In the genomic region with DNA sequence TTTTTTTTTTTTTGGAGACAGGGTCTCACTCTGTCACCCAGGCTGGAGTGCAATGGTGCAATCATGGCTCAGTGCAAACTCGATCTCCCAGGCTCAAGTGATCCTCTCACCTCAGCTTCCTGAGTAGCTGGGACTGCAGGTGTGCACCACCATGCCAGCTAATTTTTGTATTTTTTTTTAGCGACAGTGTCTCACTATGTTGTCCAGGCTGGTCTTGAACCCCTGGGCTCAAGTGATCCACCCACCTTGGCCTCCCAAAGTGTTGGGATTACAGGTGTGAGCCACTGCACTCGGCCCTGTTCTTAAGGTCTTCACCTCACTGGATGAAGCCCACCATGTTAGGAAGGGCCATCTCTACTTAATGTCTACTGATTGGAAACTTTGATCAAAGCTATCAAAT, we compare ENCODE assay signal across 5 cellular contexts. TPM values are rescaled to one million over a fixed set of nuclear protein-coding genes. Genes with fewer than 3 reads are reported as not detected.
DNase-seq lines count a peak whose midpoint lies in the region; ATAC-seq, FAIRE-seq and TF ChIP-seq lines count a peak whose summit lies in the region.
"Not testable (repeated sequence)": the region's sequence is repeated elsewhere in the genome, so short reads cannot be mapped to it uniquely, and the experiment has no call there.
"Had no signal": no experiment of that assay in that cellular context is flagged by ENCODE, and none has a peak within 500 bp of the region (broad histone marks: within the 10 kb centered on the region; RNA-seq: fewer than 3 reads in every experiment).

No MANE protein-coding gene starts in this region.

- CTCF ChIA-PET in WTC11 (lab: Charles Lee) = interaction anchor here (0.7 to 1.8 kb wide), 4 partner anchors 9 to 847 kb away, joined by 3 to 4 read pairs (median 3); no protein-coding TSS in a partner anchor
- CTCF ChIA-PET in K562 (lab: Yijun Ruan, JAX; ENCODE audit: low intra/inter-chr PET ratio) = not testable (repeated sequence)

- intact Hi-C loops in K562 (cut with micrococcal nuclease) = not testable (repeated sequence)

- peaks cover 53% of the 10 kb centered on the region for H3K4me1 ChIP-seq in DOHH2 (ENCODE audit: control insufficient read depth, low read length)
- H3K4me1 ChIP-seq in K562 (replicated peaks in 1 of 2; ENCODE audit: control insufficient read depth in 2 of 2, insufficient read depth in 2 of 2, low read length in 2 of 2) = peaks cover 9 to 15% of the 10 kb centered on the region in 2 experiments; a peak in 4 of 5 replicates

- H3K9me3 ChIP-seq in DOHH2 (ENCODE audit: control insufficient read depth, insufficient read depth, low read length); K562 (replicated peaks; ENCODE audit: control insufficient read depth, insufficient read depth, low read depth, low read length): not testable (repeated sequence)

- not testable (repeated sequence) for H3K27me3 ChIP-seq in DOHH2 (ENCODE audit: control insufficient read depth, low read length); K562 (ENCODE audit: control insufficient read depth in 2 of 2, insufficient read depth in 2 of 2, low read length in 2 of 2)

- not testable (repeated sequence) for H2AFZ ChIP-seq in K562 (ENCODE audit: low read depth, low read length)

- not testable (repeated sequence) for H3K4me1 Mint-ChIP-seq in WTC11

- WGBS in K562 (ENCODE audit: insufficient coverage, low coverage, missing lambda C conversion rate) = 65% methylated on average over 2 of the region's 3 CpGs

- H3K27ac ChIP-seq in DOHH2 (ENCODE audit: low read depth, low read length); K562 (ENCODE audit: extremely low read depth, low read depth, low read length): not testable (repeated sequence)

- POLR2A ChIA-PET in WTC11 (lab: Charles Lee) = not testable (repeated sequence)
- POLR2A ChIA-PET in K562 (lab: Yijun Ruan, JAX) = interaction anchor here (2.8 kb wide), 1 partner anchor 72 kb away, joined by 9 read pairs; a partner anchor contains a TSS

- H3K9me1 ChIP-seq in K562 (ENCODE audit: control insufficient read depth, insufficient read depth, low read length) = not testable (repeated sequence)

- peak overlapping the region; percentile 7; the same call in 1 of the 2 replicates for H3K4me2 ChIP-seq in DOHH2 (ENCODE audit: low read length)
- H3K4me2 ChIP-seq in K562 (ENCODE audit: insufficient read depth, low read length) = not testable (repeated sequence)

- not testable (repeated sequence) for H3K36me3 Mint-ChIP-seq in WTC11

- TF ChIP-seq EP300 in K562 (IDR thresholded peaks at IDR 0.05; ENCODE audit: low read length) = not testable (repeated sequence)

- H3K4me3 ChIP-seq in DOHH2 (ENCODE audit: low read length); K562: not testable (repeated sequence)

- in situ Hi-C loops in K562 (cut with MboI) = not testable (repeated sequence)

- not testable (repeated sequence) for DNase-seq in WTC11 (ENCODE audit: low spot score); K562 (ENCODE audit: extremely low read depth in 1 of 4, low spot score in 3 of 4)

- ATAC-seq in WTC11, K562: not testable (repeated sequence)

- peaks cover 20% of the 10 kb centered on the region for H3F3A ChIP-seq in DOHH2 (ENCODE audit: control insufficient read depth, insufficient read depth)

- not testable (repeated sequence) for H3K79me2 ChIP-seq in DOHH2 (ENCODE audit: control insufficient read depth, low read length); K562 (ENCODE audit: control insufficient read depth, insufficient read depth, low read length)

- not testable (repeated sequence) for H4K20me1 ChIP-seq in DOHH2 (ENCODE audit: control insufficient read depth, insufficient read depth, low read depth, low read length); K562 (replicated peaks; ENCODE audit: control insufficient read depth, insufficient read depth, low read length)

- not testable (repeated sequence) for H3K9ac ChIP-seq in K562 (ENCODE audit: insufficient read depth in 1 of 2, low read depth in 2 of 2, low read length in 2 of 2)

- not testable (repeated sequence) for H3K4me3 Mint-ChIP-seq in WTC11

- FAIRE-seq in K562 (lab: Jason Lieb, UNC) = not testable (repeated sequence)

- not testable (repeated sequence) for TF ChIP-seq POLR2A in K562 (conservative IDR thresholded peaks at IDR 0.05)

- H3K27ac Mint-ChIP-seq in WTC11 = not testable (repeated sequence)

- H3K27me3 Mint-ChIP-seq in WTC11 (ENCODE audit: low read depth) = peaks cover 47% of the 10 kb centered on the region

- H3K9me2 ChIP-seq in DOHH2 (replicated peaks; ENCODE audit: control insufficient read depth, low read length) = not testable (repeated sequence)

- TF ChIP-seq CTCF in DOHH2 (IDR thresholded peaks at IDR 0.05; ENCODE audit: low read depth, low read length, poor library complexity, severe bottlenecking); WTC11 (IDR thresholded peaks at IDR 0.05); K562 (IDR thresholded peaks at IDR 0.05 in 2 of 3, conservative IDR thresholded peaks at IDR 0.05 in 1 of 3; ENCODE audit: insufficient read depth in 2 of 3, low read depth in 1 of 3, low read length in 3 of 3): not testable (repeated sequence)

- TF ChIP-seq RAD21 in K562 (CRISPR knock-in tag; conservative IDR thresholded peaks at IDR 0.05 in 1 of 2, IDR thresholded peaks at IDR 0.05 in 1 of 2) = not testable (repeated sequence)

- H3K36me3 ChIP-seq in DOHH2 (ENCODE audit: control insufficient read depth, low read length); K562 (ENCODE audit: control insufficient read depth, insufficient read depth, low read length): not testable (repeated sequence)

- not testable (repeated sequence) for H3K9me3 Mint-ChIP-seq in WTC11

- BruUV-seq in K562 (replicated peaks; lab: Mats Ljungman, UMichigan) = not testable (repeated sequence)

TF ChIP-seq in WTC11, 78 proteins besides CTCF, POLR2A, EP300 and RAD21:
- peak; percentile 51; the same call in 1 of the 2 replicates for TF ChIP-seq ZNF121 (CRISPR knock-in tag; IDR thresholded peaks at IDR 0.05)
TF ChIP-seq in WTC11: peak in this region for 1; not testable (repeated sequence) for 77.

TF ChIP-seq in K562, 482 proteins besides CTCF, POLR2A, EP300 and RAD21:
- peak; percentile 78 for TF ChIP-seq ZNF121 (CRISPR knock-in tag; conservative IDR thresholded peaks at IDR 0.05)

RNA-seq across cellular contexts. Expression of a gene that starts 10.5 kb away (rescaled TPM):
- total RNA-seq in WTC11 (2021) (0.37 to 1.1 TPM (median 0.92 TPM) in 3 replicates), K562 (2014; rRNA removed) (25.2 and 29.1 TPM in 2 replicates), K562 (2014; rRNA removed; fragmentation: Illumina TruSeq; extraction: Trizol) (20.1 and 22.6 TPM in 2 replicates), K562 (2015; rRNA removed; fragmentation: Illumina TruSeq; extraction: Trizol) (19.3 and 22.6 TPM in 2 replicates), K562 (2021) (19.9 and 21.9 TPM in 2 replicates)
- 26.6 and 59.0 TPM in 2 replicates for total RNA-seq in K562 (2011; cell fraction: chromatin; rRNA removed; ENCODE audit: low replicate concordance)
- total RNA-seq in K562 (2011; cell fraction: nucleolus; rRNA removed) = 39.4 and 42.1 TPM in 2 replicates
- total RNA-seq in K562 (2011; cell fraction: nucleoplasm; rRNA removed) = 33.8 and 38.9 TPM in 2 replicates
- polyA plus RNA-seq in K562 (2011; rRNA removed) (51.9 and 62.6 TPM in 2 replicates), K562 (2014; fragmentation: Illumina TruSeq; extraction: Trizol) (32.2 and 35.0 TPM in 2 replicates), K562 (2014; fragmentation: Nextera tagmentation; extraction: Ambion mirVana) (10 to 100 TPM; 24.6 to 28.3 TPM), K562 (2014; rRNA removed) (33.6 and 33.8 TPM in 2 replicates)
- polyA plus RNA-seq in K562 (2011; cell fraction: cytosol; rRNA removed) = 35.5 and 56.3 TPM in 2 replicates
- polyA plus RNA-seq in K562 (2011; cell fraction: nucleus; rRNA removed) = 74.9 and 83.4 TPM in 2 replicates
- polyA plus RNA-seq in K562 (2012) = 13.3 and 21.9 TPM in 2 replicates
- 17.8 and 23.1 TPM in 2 replicates for polyA minus RNA-seq in K562 (2011; rRNA and poly(A)+ RNA removed)
- 7.9 and 15.3 TPM in 2 replicates for polyA minus RNA-seq in K562 (2011; cell fraction: cytosol; rRNA and poly(A)+ RNA removed)
- 15.2 and 19.3 TPM in 2 replicates for polyA minus RNA-seq in K562 (2011; cell fraction: nucleus; rRNA and poly(A)+ RNA removed)
- total RNA-seq: A172; CD4-positive, CD25-positive, alpha-beta regulatory T cell had no signal

RNA-seq across cellular contexts. Expression of a gene that starts 23.7 kb away (rescaled TPM):
- total RNA-seq in WTC11 (2021) = 72.9 to 95.0 TPM (median 76.5 TPM) in 3 replicates
- total RNA-seq in K562 (2011; cell fraction: chromatin; rRNA removed; ENCODE audit: low replicate concordance) = 17.1 and 44.0 TPM in 2 replicates
- 34.3 and 41.7 TPM in 2 replicates for total RNA-seq in K562 (2011; cell fraction: nucleolus; rRNA removed)
- 23.6 and 25.4 TPM in 2 replicates for total RNA-seq in K562 (2011; cell fraction: nucleoplasm; rRNA removed)
- total RNA-seq in K562 (2014; rRNA removed) = 42.3 and 48.9 TPM in 2 replicates
- 29.7 and 34.6 TPM in 2 replicates for total RNA-seq in K562 (2014; rRNA removed; fragmentation: Illumina TruSeq; extraction: Trizol)
- total RNA-seq in K562 (2015; rRNA removed; fragmentation: Illumina TruSeq; extraction: Trizol) = 39.7 and 40.3 TPM in 2 replicates
- 74.1 and 82.6 TPM in 2 replicates for total RNA-seq in K562 (2021)
- polyA plus RNA-seq in K562 (2011; rRNA removed) = 28.3 and 39.3 TPM in 2 replicates
- polyA plus RNA-seq in K562 (2011; cell fraction: cytosol; rRNA removed) = 23.0 and 37.5 TPM in 2 replicates
- 14.2 and 22.3 TPM in 2 replicates for polyA plus RNA-seq in K562 (2011; cell fraction: nucleus; rRNA removed)
- 23.0 and 42.9 TPM in 2 replicates for polyA plus RNA-seq in K562 (2012)
- polyA plus RNA-seq in K562 (2014; fragmentation: Illumina TruSeq; extraction: Trizol) = 51.9 and 69.1 TPM in 2 replicates
- polyA plus RNA-seq in K562 (2014; fragmentation: Nextera tagmentation; extraction: Ambion mirVana) = 10 to 100 TPM in 1 of 2 experiments, 1 to 10 TPM in 1; 3.4 to 12.9 TPM
- 45.8 and 47.0 TPM in 2 replicates for polyA plus RNA-seq in K562 (2014; rRNA removed)
- polyA minus RNA-seq in K562 (2011; rRNA and poly(A)+ RNA removed) = 13.4 and 13.8 TPM in 2 replicates
- polyA minus RNA-seq in K562 (2011; cell fraction: cytosol; rRNA and poly(A)+ RNA removed) = 8.6 and 16.2 TPM in 2 replicates
- 12.3 and 13.2 TPM in 2 replicates for polyA minus RNA-seq in K562 (2011; cell fraction: nucleus; rRNA and poly(A)+ RNA removed)
